In the genomic region with DNA sequence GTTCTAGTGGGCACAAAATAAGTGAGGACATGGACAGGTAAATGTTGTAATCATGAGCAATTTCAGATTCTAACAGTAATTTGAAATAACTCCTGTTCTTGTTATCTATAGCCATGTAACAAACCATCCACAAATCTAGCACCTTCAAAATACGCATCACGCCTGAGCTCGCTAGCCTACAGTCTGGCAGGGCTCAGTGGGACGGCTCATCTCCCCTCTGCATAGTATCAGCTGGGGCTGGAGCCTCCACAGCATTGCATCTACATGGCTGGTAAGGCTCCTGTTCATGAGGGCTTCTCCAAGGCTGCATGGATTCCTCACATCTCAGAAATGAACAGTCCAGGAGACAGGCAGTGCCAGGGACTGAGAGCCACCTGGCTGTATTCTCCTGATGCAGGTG, we compare ENCODE assay signal across 21 cellular contexts.
"Had no signal": no experiment of that assay in that cellular context is flagged by ENCODE, and none has a peak within 500 bp of the region (broad histone marks: within the 10 kb centered on the region; RNA-seq: fewer than 3 reads in every experiment).

No MANE protein-coding gene starts in this region.

- H3K27me3 ChIP-seq: ascending aorta, cardiac muscle cell, heart left ventricle, left lung, tibial nerve had no signal

- H3K9me3 Mint-ChIP-seq: activated CD8-positive, alpha-beta T cell treated with anti-CD3 and anti-CD28 coated beads for 36 hours; activated naive CD4-positive, alpha-beta T cell treated with anti-CD3 and anti-CD28 coated beads, Interleukin-2, amount 10 ng/mL, durations not matched to agents 7 days and 5 days; activated naive CD8-positive, alpha-beta T cell treated with anti-CD3 and anti-CD28 coated beads, Interleukin-2, amount 10 ng/mL, durations not matched to agents 7 days and 5 days; activated T-cell treated with anti-CD3 and anti-CD28 coated beads, Interleukin-2, amount 50 U/mL, for 72 hours; effector memory CD8-positive, alpha-beta T cell had no signal

- H3K4me1 Mint-ChIP-seq: activated naive CD8-positive, alpha-beta T cell treated with anti-CD3 and anti-CD28 coated beads, Interleukin-2, amount 10 ng/mL, durations not matched to agents 7 days and 5 days had no signal

- H3K36me3 Mint-ChIP-seq: activated naive CD4-positive, alpha-beta T cell treated with anti-CD3 and anti-CD28 coated beads, Interleukin-2, amount 10 ng/mL, durations not matched to agents 7 days and 5 days; activated naive CD8-positive, alpha-beta T cell treated with anti-CD3 and anti-CD28 coated beads, Interleukin-2, amount 10 ng/mL, durations not matched to agents 7 days and 5 days; brain had no signal

- DNase-seq: activated CD4-positive, alpha-beta T cell treated with anti-CD3 and anti-CD28 coated beads, Interleukin-2, amount 50 U/mL, for 1 hour; activated CD4-positive, CD25-positive, alpha-beta regulatory T cell treated with anti-CD3 and anti-CD28 coated beads, Interleukin-2, amount 50 U/mL, for 72 hours; activated CD8-positive, alpha-beta T cell treated with anti-CD3 and anti-CD28 coated beads for 36 hours; activated gamma-delta T cell; activated naive CD4-positive, alpha-beta T cell treated with anti-CD3 and anti-CD28 coated beads, Interleukin-2, amount 10 ng/mL, durations not matched to agents 7 days and 5 days; activated naive CD8-positive, alpha-beta T cell treated with anti-CD3 and anti-CD28 coated beads, Interleukin-2, amount 10 ng/mL, durations not matched to agents 7 days and 5 days; activated T-cell treated with anti-CD3 and anti-CD28 coated beads, Interleukin-2, amount 50 U/mL, for 72 hours; cortex of kidney; effector memory CD8-positive, alpha-beta T cell; heart left ventricle; kidney glomerular epithelial cell; left lung; stimulated activated naive CD4-positive, alpha-beta T cell; T1000 had no signal

- H3K27ac Mint-ChIP-seq: activated CD8-positive, alpha-beta T cell treated with anti-CD3 and anti-CD28 coated beads for 36 hours; activated naive CD4-positive, alpha-beta T cell treated with anti-CD3 and anti-CD28 coated beads, Interleukin-2, amount 10 ng/mL, durations not matched to agents 7 days and 5 days; activated naive CD8-positive, alpha-beta T cell treated with anti-CD3 and anti-CD28 coated beads, Interleukin-2, amount 10 ng/mL, durations not matched to agents 7 days and 5 days; activated T-cell treated with anti-CD3 and anti-CD28 coated beads, Interleukin-2, amount 50 U/mL, for 72 hours; brain; progenitor cell of endocrine pancreas; T-helper 17 cell had no signal

- ATAC-seq: activated CD8-positive, alpha-beta T cell treated with anti-CD3 and anti-CD28 coated beads for 36 hours; activated T-cell treated with anti-CD3 and anti-CD28 coated beads, Interleukin-2, amount 50 U/mL, for 72 hours; effector memory CD8-positive, alpha-beta T cell; heart left ventricle; left lung; T-helper 17 cell had no signal

- H3K4me1 ChIP-seq: ascending aorta had no signal

- H3K4me3 Mint-ChIP-seq: activated CD8-positive, alpha-beta T cell treated with anti-CD3 and anti-CD28 coated beads for 36 hours; activated naive CD4-positive, alpha-beta T cell treated with anti-CD3 and anti-CD28 coated beads, Interleukin-2, amount 10 ng/mL, durations not matched to agents 7 days and 5 days; activated naive CD8-positive, alpha-beta T cell treated with anti-CD3 and anti-CD28 coated beads, Interleukin-2, amount 10 ng/mL, durations not matched to agents 7 days and 5 days; activated T-cell treated with anti-CD3 and anti-CD28 coated beads, Interleukin-2, amount 50 U/mL, for 72 hours; brain; effector memory CD8-positive, alpha-beta T cell; nephron; T-helper 17 cell had no signal

- H3K27me3 Mint-ChIP-seq: activated CD8-positive, alpha-beta T cell treated with anti-CD3 and anti-CD28 coated beads for 36 hours; activated naive CD4-positive, alpha-beta T cell treated with anti-CD3 and anti-CD28 coated beads, Interleukin-2, amount 10 ng/mL, durations not matched to agents 7 days and 5 days; activated naive CD8-positive, alpha-beta T cell treated with anti-CD3 and anti-CD28 coated beads, Interleukin-2, amount 10 ng/mL, durations not matched to agents 7 days and 5 days; effector memory CD8-positive, alpha-beta T cell; T-helper 17 cell had no signal

- H3K36me3 ChIP-seq: ascending aorta, cardiac muscle cell, heart left ventricle, left lung, tibial nerve had no signal

- H3K27ac ChIP-seq: ascending aorta, cardiac muscle cell, heart left ventricle, left lung, tibial nerve had no signal

- H3K4me3 ChIP-seq: ascending aorta, cardiac muscle cell, heart left ventricle, left lung, tibial nerve had no signal

- H3K9me3 ChIP-seq: ascending aorta, tibial nerve had no signal
